Comparison of ENCODE assay signal across 1 cellular context in genomic region chr10:63429280-63429679, GRCh38.
TF ChIP-seq lines count a peak whose summit lies in the region.

No MANE protein-coding gene starts in this region.

TF ChIP-seq in WTC11, 78 proteins besides CTCF, POLR2A, EP300 and RAD21 (continued from another document):
- TF ChIP-seq USF2 (CRISPR knock-in tag; IDR thresholded peaks at IDR 0.05): no peak
- no peak for TF ChIP-seq ZNF317 (CRISPR knock-in tag; IDR thresholded peaks at IDR 0.05; ENCODE audit: borderline replicate concordance, low read depth)
- no peak for TF ChIP-seq CREB1 (CRISPR knock-in tag; IDR thresholded peaks at IDR 0.05)
- TF ChIP-seq GRHL2 (CRISPR knock-in tag; IDR thresholded peaks at IDR 0.05; ENCODE audit: insufficient replicate concordance, severe bottlenecking): no peak
- TF ChIP-seq, protein P1, sequence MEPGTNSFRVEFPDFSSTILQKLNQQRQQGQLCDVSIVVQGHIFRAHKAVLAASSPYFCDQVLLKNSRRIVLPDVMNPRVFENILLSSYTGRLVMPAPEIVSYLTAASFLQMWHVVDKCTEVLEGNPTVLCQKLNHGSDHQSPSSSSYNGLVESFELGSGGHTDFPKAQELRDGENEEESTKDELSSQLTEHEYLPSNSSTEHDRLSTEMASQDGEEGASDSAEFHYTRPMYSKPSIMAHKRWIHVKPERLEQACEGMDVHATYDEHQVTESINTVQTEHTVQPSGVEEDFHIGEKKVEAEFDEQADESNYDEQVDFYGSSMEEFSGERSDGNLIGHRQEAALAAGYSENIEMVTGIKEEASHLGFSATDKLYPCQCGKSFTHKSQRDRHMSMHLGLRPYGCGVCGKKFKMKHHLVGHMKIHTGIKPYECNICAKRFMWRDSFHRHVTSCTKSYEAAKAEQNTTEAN (CRISPR knock-in tag; IDR thresholded peaks at IDR 0.05): no peak
- TF ChIP-seq FOXP4 (CRISPR knock-in tag; IDR thresholded peaks at IDR 0.05): no peak
- TF ChIP-seq NR3C1 (CRISPR knock-in tag; conservative IDR thresholded peaks at IDR 0.05; ENCODE audit: low read depth): no peak
- no peak for TF ChIP-seq AFF4 (CRISPR knock-in tag; IDR thresholded peaks at IDR 0.05; ENCODE audit: borderline replicate concordance)
